8 cellular contexts compared by ENCODE assay signal in the genomic region with DNA sequence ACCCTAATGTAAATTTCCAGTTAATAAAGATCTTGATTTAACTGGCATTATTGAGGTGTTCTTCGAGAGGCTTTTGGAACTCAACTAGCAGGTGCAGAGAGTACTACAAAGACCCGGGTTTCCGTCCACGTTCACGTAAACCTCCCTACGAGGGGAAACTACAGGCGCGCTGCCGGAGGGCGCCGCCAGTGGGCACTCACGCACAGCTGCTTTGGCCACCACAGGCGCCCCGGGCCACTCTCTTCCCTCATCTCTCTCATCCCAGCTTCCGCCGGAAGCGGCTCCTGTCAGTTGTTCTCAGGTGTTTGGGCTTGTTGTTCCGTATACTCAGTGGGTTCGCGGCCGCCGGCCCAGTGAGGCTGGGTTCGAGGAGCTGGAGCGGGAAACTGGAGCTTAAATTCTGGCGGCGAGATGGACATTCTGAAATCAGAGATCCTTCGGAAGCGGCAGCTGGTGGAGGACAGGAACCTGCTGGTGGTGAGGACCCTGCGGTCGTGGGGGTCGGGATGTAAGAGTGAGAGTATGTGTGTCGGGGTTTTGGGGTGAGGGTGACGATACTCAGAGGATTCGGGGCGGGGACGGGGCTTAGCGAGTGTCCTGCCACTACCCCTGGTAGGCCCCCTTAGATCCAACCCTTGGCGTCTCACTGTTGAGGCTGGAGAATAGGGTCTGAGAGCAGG. TPM values are rescaled to one million over a fixed set of nuclear protein-coding genes. Genes with fewer than 3 reads are reported as not detected.
A peak's percentile ranks its signal among the peaks of the same experiment; 100 is the strongest.
DNase-seq lines count a peak whose midpoint lies in the region; ATAC-seq lines count a peak whose summit lies in the region.

A gene with protein sequence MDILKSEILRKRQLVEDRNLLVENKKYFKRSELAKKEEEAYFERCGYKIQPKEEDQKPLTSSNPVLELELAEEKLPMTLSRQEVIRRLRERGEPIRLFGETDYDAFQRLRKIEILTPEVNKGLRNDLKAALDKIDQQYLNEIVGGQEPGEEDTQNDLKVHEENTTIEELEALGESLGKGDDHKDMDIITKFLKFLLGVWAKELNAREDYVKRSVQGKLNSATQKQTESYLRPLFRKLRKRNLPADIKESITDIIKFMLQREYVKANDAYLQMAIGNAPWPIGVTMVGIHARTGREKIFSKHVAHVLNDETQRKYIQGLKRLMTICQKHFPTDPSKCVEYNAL (plus strand): TSS at position 290 of the 680 bp plus-strand sequence. CDS start 122 bp downstream, at position 412.

- peak within 1 kb of the TSS; percentile 65 for H3K27ac ChIP-seq in effector memory CD4-positive, alpha-beta T cell (ENCODE audit: insufficient read depth, low read length, poor library complexity, severe bottlenecking)

- CTCF ChIA-PET in activated CD8-positive, alpha-beta memory T cell treated with anti-CD3 and anti-CD28 coated beads for 36 hours (lab: Charles Lee): interaction anchor here (0.7 kb wide), 2 partner anchors 16 to 53 kb away, joined by 3 read pairs; no protein-coding TSS in a partner anchor

- DNase-seq in Caki2 (ENCODE audit: low read depth) (peak; percentile 84), HT1080 (ENCODE audit: low read depth) (peak; percentile 89), NOMO-1 (lab: John Stamatoyannopoulos, UW; ENCODE audit: unreplicated experiment in 2 of 2) (peak; percentile 91 to 93), lung microvascular endothelial cell (ENCODE audit: low read depth in 2 of 2) (peak; percentile 94)
- DNase-seq in effector memory CD4-positive, alpha-beta T cell: peak; percentile 80 to 87 (median 86)
- DNase-seq in stimulated activated CD4-positive, alpha-beta T cell treated with anti-CD3 and anti-CD28 coated beads, TNF-alpha, amount 100 ng/mL, for 48 hours (ENCODE audit: low read depth in 3 of 3): peak; percentile 86 to 89 (median 88)

- H3K9me3 ChIP-seq in effector memory CD4-positive, alpha-beta T cell (ENCODE audit: control insufficient read depth, low read length): no peaks in the 10 kb centered on the region

- H3K36me3 ChIP-seq in effector memory CD4-positive, alpha-beta T cell (ENCODE audit: control insufficient read depth, insufficient read depth, low read length): no peaks in the 10 kb centered on the region

- peak within 1 kb of the TSS; percentile 98 for H3K4me3 ChIP-seq in effector memory CD4-positive, alpha-beta T cell (ENCODE audit: insufficient read depth, low read depth, low read length, poor library complexity, severe bottlenecking)

- no peaks in the 10 kb centered on the region for H3K27me3 ChIP-seq in effector memory CD4-positive, alpha-beta T cell (replicated peaks; ENCODE audit: control insufficient read depth, insufficient read depth, low read length, poor library complexity, severe bottlenecking)

- in situ Hi-C loops in Caki2 (cut with HindIII; ENCODE audit: low pct_unique_long_range_greater_than_20kb, low sequenced_read_pairs): no loop called here

- peaks cover 14% of the 10 kb centered on the region for H3K4me1 ChIP-seq in effector memory CD4-positive, alpha-beta T cell (ENCODE audit: control insufficient read depth, insufficient read depth, low read length, poor library complexity, severe bottlenecking)

- POLR2A ChIA-PET in activated CD8-positive, alpha-beta memory T cell treated with anti-CD3 and anti-CD28 coated beads for 36 hours (lab: Charles Lee): interaction anchor here (0.6 kb wide), 2 partner anchors 287 to 321 kb away, joined by 3 to 12 read pairs; partner anchors contain the start of gene PHYH

- ATAC-seq in GM21360 (IDR thresholded peaks at IDR 0.05; ENCODE audit: unreplicated experiment): peak; percentile 99

RNA-seq across cellular contexts. Expression of the gene that starts here (rescaled TPM):
- 29.9 and 39.0 TPM in 2 replicates for total RNA-seq in Caki2 (2014; rRNA removed; shearing (Covaris generic); ENCODE audit: low replicate concordance)
- 27.7 and 31.9 TPM in 2 replicates for total RNA-seq in HT1080 (2014; rRNA removed; shearing (Covaris generic))
- polyA plus RNA-seq in HT1080 (2015; cell fraction: cytosol; rRNA removed): 28.1 and 38.4 TPM in 2 replicates
- polyA plus RNA-seq in HT1080 (2015; cell fraction: nucleus; rRNA removed): 20.5 and 23.6 TPM in 2 replicates
- total RNA-seq in activated CD8-positive, alpha-beta memory T cell treated with anti-CD3 and anti-CD28 coated beads for 36 hours: 10 to 100 TPM; 24.6 to 25.4 TPM
- total RNA-seq in lung microvascular endothelial cell: 16.1 and 25.4 TPM in 2 replicates

Comparison
In these comparisons a context has a peak if more than half of its experiments do, and no peak if none do; other contexts are left out.
1. Peak in every context shown above with its lines: DNase-seq, ATAC-seq, H3K4me3 ChIP-seq and H3K27ac ChIP-seq.